ENCODE assay signal across 1 cellular context in genomic region chr5:132827943-132828673, GRCh38.
A peak's percentile ranks its signal among the peaks of the same experiment; 100 is the strongest.
TF ChIP-seq lines count a peak whose summit lies in the region.

No MANE protein-coding gene starts in this region.

TF ChIP-seq in K562, 482 proteins besides CTCF, POLR2A, EP300 and RAD21:
- TF ChIP-seq ZNF695 (CRISPR knock-in tag; IDR thresholded peaks at IDR 0.05) (no peak), EGR1 (conservative IDR thresholded peaks at IDR 0.05) (peak; percentile 39; the same call in 1 of the 2 replicates), HMBOX1 (IDR thresholded peaks at IDR 0.05) (no peak)
